ENCODE assay signal across 29 cellular contexts in genomic region chr1:67324068-67324467, GRCh38. TPM values are rescaled to one million over a fixed set of nuclear protein-coding genes. Genes with fewer than 3 reads are reported as not detected.
"Had no signal": no experiment of that assay in that cellular context is flagged by ENCODE, and none has a peak within 500 bp of the region (broad histone marks: within the 10 kb centered on the region; RNA-seq: fewer than 3 reads in every experiment).

No MANE protein-coding gene starts in this region.

- ATAC-seq: naive thymus-derived CD4-positive, alpha-beta T cell; psoas muscle; right cardiac atrium; sciatic nerve; stimulated activated effector memory CD8-positive, alpha-beta T cell treated with anti-CD3 and anti-CD28 coated beads, Interleukin-12 subunit alpha, Interleukin-12 subunit beta, amount 100 ng/mL, for 72 hours; stimulated activated naive B cell treated with anti-CD40 and anti-IgM and Interleukin-4, amounts not matched to agents 10 μg/mL and 1 μg/mL and 100 μg/mL, for 72 hours; upper lobe of right lung had no signal

- H3K79me2 ChIP-seq: parathyroid adenoma had no signal

- H3K36me3 ChIP-seq: neural progenitor cell, ovary, spleen, stomach, thoracic aorta, thyroid gland, tibial nerve, upper lobe of right lung, uterus had no signal

- H3K4me2 ChIP-seq: neural progenitor cell, smooth muscle cell had no signal

- H3K27ac ChIP-seq: neural progenitor cell, ovary, parathyroid adenoma, psoas muscle, skin epidermis, spleen, stomach, thoracic aorta, thyroid gland, tibial nerve, upper lobe of right lung, uterus had no signal

- H3K4me1 ChIP-seq: neural progenitor cell, parathyroid adenoma, psoas muscle, spleen, stomach, thyroid gland, tibial nerve, upper lobe of right lung, uterus had no signal

- DNase-seq: naive thymus-derived CD4-positive, alpha-beta T cell; natural killer cell; occipital lobe; ovary; posterior cingulate gyrus; psoas muscle; right cardiac atrium; spleen; stimulated activated CD4-positive, alpha-beta T cell treated with anti-CD3 and anti-CD28 coated beads, Interleukin-12 subunit alpha, Interleukin-12 subunit beta, amount 100 ng/mL, for 4 hours; stimulated activated CD4-positive, alpha-beta T cell treated with anti-CD3 and anti-CD28 coated beads, Interleukin-2, amount 100 ng/mL, for 24 hours; stimulated activated CD4-positive, alpha-beta T cell treated with anti-CD3 and anti-CD28 coated beads, Interleukin-2, amount 100 ng/mL, for 48 hours; stimulated activated CD4-positive, alpha-beta T cell treated with anti-CD3 and anti-CD28 coated beads, Interleukin-4, amount 100 ng/mL, for 24 hours; stimulated activated naive B cell treated with anti-CD40 and anti-IgM and Interleukin-4, amounts not matched to agents 10 μg/mL and 1 μg/mL and 100 μg/mL, for 72 hours; stimulated activated naive CD4-positive, alpha-beta T cell treated with Interleukin-2 at 50 U/mL for 16 hours; stomach; thyroid gland; upper lobe of right lung; uterus had no signal

- H3K4me3 ChIP-seq: neural progenitor cell, ovary, psoas muscle, skin epidermis, smooth muscle cell, spleen, stomach, thoracic aorta, thyroid gland, tibial nerve, upper lobe of right lung, uterus had no signal

- H3K27me3 ChIP-seq: neural progenitor cell, ovary, spleen, stomach, thyroid gland, tibial nerve, upper lobe of right lung, uterus had no signal

- H3K9ac ChIP-seq: neural progenitor cell, parathyroid adenoma had no signal

- H2AFZ ChIP-seq: neural progenitor cell, parathyroid adenoma had no signal

- H3K9me3 ChIP-seq: ovary, psoas muscle, spleen, stomach, thoracic aorta, thyroid gland, tibial nerve, upper lobe of right lung, uterus had no signal

RNA-seq across cellular contexts. Expression of gene IL12RB2, which starts 16.4 kb away (rescaled TPM):
- total RNA-seq: osteoblast, progenitor cell of endocrine pancreas, smooth muscle cell had no signal
- polyA plus RNA-seq: neural cell, smooth muscle cell had no signal
